In genomic region chr7:50208335-50208982, GRCh38 we compare ENCODE assay signal across 20 cellular contexts.
DNase-seq lines count a peak whose midpoint lies in the region; ATAC-seq, FAIRE-seq and TF ChIP-seq lines count a peak whose summit lies in the region.
"Had no signal": no experiment of that assay in that cellular context is flagged by ENCODE, and none has a peak within 500 bp of the region (broad histone marks: within the 10 kb centered on the region; RNA-seq: fewer than 3 reads in every experiment).

No MANE protein-coding gene starts in this region.

- H4K20me1 ChIP-seq in BLaER1 = no peaks in the 10 kb centered on the region

- H3K4me3 ChIP-seq in BLaER1 = no peak overlapping the region
- H3K4me3 ChIP-seq: gastrocnemius medialis, MG63, upper lobe of right lung had no signal

- H3K36me3 Mint-ChIP-seq in CD14-positive monocyte (no peaks in the 10 kb centered on the region), WTC11 (no peaks in the 10 kb centered on the region)
- no peaks in the 10 kb centered on the region for H3K36me3 Mint-ChIP-seq in dendritic cell treated with granulocyte-macrophage colony-stimulating factor and Interleukin-4, amounts not matched to agents 40 ng/mL and 50 ng/mL, for 4 days (ENCODE audit: low read depth)

- H3K4me1 Mint-ChIP-seq in CD14-positive monocyte (peaks cover 69% of the 10 kb centered on the region), WTC11 (peaks cover 12% of the 10 kb centered on the region)
- H3K4me1 Mint-ChIP-seq in dendritic cell treated with granulocyte-macrophage colony-stimulating factor and Interleukin-4, amounts not matched to agents 40 ng/mL and 50 ng/mL, for 4 days (ENCODE audit: low read depth) = peaks cover 76% of the 10 kb centered on the region

- H3K27me3 Mint-ChIP-seq in CD14-positive monocyte (ENCODE audit: low read depth in 3 of 3) (peaks cover 0 to 9% (median 0%) of the 10 kb centered on the region in 3 donors), WTC11 (ENCODE audit: low read depth) (no peaks in the 10 kb centered on the region)
- no peaks in the 10 kb centered on the region for H3K27me3 Mint-ChIP-seq in dendritic cell treated with granulocyte-macrophage colony-stimulating factor and Interleukin-4, amounts not matched to agents 40 ng/mL and 50 ng/mL, for 4 days

- DNase-seq in CD14-positive monocyte (ENCODE audit: low spot score) (no peak), WTC11 (ENCODE audit: low spot score) (no peak), D721Med (ENCODE audit: insufficient read length, low spot score) (no peak), NCI-H146 (lab: John Stamatoyannopoulos, UW) (no peak), GM19240 (ENCODE audit: insufficient read length, low spot score) (no peak)
- DNase-seq: C1 segment of cervical spinal cord; gastrocnemius medialis; MG63; NCI-H2081; NCI-H524 treated with DMSO at 0.1 percent for 48 hours; OCI-M1; stimulated activated naive CD4-positive, alpha-beta T cell had no signal

- TF ChIP-seq CTCF in CD14-positive monocyte (IDR thresholded peaks at IDR 0.05) = no peak
- TF ChIP-seq CTCF in WTC11 (IDR thresholded peaks at IDR 0.05) = no peak
- no peak for TF ChIP-seq CTCF in D721Med (IDR thresholded peaks at IDR 0.05; ENCODE audit: insufficient read depth, missing control alignments)

- peaks cover 96% of the 10 kb centered on the region for H3K4me1 ChIP-seq in BLaER1
- H3K4me1 ChIP-seq: gastrocnemius medialis, upper lobe of right lung had no signal

- H3K4me2 ChIP-seq in BLaER1 = peak overlapping the region; percentile 72; the same call in 1 of the 2 replicates

- ATAC-seq in WTC11 (no peak), HG02852 (IDR thresholded peaks at IDR 0.05; ENCODE audit: unreplicated experiment) (no peak)
- ATAC-seq: gastrocnemius medialis, HCT116 had no signal

- no peak overlapping the region for H3K9ac ChIP-seq in BLaER1

- H3K9me3 Mint-ChIP-seq in CD14-positive monocyte (no peaks in the 10 kb centered on the region), WTC11 (no peaks in the 10 kb centered on the region)
- no peaks in the 10 kb centered on the region for H3K9me3 Mint-ChIP-seq in dendritic cell treated with granulocyte-macrophage colony-stimulating factor and Interleukin-4, amounts not matched to agents 40 ng/mL and 50 ng/mL, for 4 days

- peak overlapping the region; percentile 84 to 94 (median 92) for H3K27ac Mint-ChIP-seq in CD14-positive monocyte
- no peak overlapping the region for H3K27ac Mint-ChIP-seq in WTC11
- H3K27ac Mint-ChIP-seq in dendritic cell treated with granulocyte-macrophage colony-stimulating factor and Interleukin-4, amounts not matched to agents 40 ng/mL and 50 ng/mL, for 4 days = peak overlapping the region; percentile 71

- H3K27me3 ChIP-seq in BLaER1 = no peaks in the 10 kb centered on the region
- H3K27me3 ChIP-seq: gastrocnemius medialis, MG63, upper lobe of right lung had no signal

- no peaks in the 10 kb centered on the region for H3K9me3 ChIP-seq in BLaER1
- H3K9me3 ChIP-seq: gastrocnemius medialis, MG63, upper lobe of right lung had no signal

- H3K27ac ChIP-seq in BLaER1 = peak overlapping the region; percentile 69; the same call in 1 of the 2 replicates
- H3K27ac ChIP-seq: epithelial cell of prostate, gastrocnemius medialis, upper lobe of right lung had no signal

- no peaks in the 10 kb centered on the region for H3K36me3 ChIP-seq in BLaER1
- H3K36me3 ChIP-seq: gastrocnemius medialis, MG63, upper lobe of right lung had no signal

- no peak for FAIRE-seq in D721Med (lab: Jason Lieb, UNC)
- FAIRE-seq: colon, TTC549 had no signal

- CTCF ChIA-PET in WTC11 (lab: Charles Lee) = interaction anchor here (1.2 kb wide), 1 partner anchor 116 kb away, joined by 4 read pairs; no protein-coding TSS in a partner anchor

- intact Hi-C loops in CD14-positive monocyte (cut with micrococcal nuclease) = loop anchor here (5.0 kb wide), 2 partner anchors 99 to 109 kb away; no protein-coding TSS in a partner anchor
- intact Hi-C loops in dendritic cell treated with granulocyte-macrophage colony-stimulating factor and Interleukin-4, amounts not matched to agents 40 ng/mL and 50 ng/mL, for 4 days (cut with micrococcal nuclease) = no loop called here

- POLR2A ChIA-PET in WTC11 (lab: Charles Lee) = no interaction called here

- no peak overlapping the region for H3K4me3 Mint-ChIP-seq in CD14-positive monocyte
- no peak overlapping the region for H3K4me3 Mint-ChIP-seq in WTC11
- H3K4me3 Mint-ChIP-seq in dendritic cell treated with granulocyte-macrophage colony-stimulating factor and Interleukin-4, amounts not matched to agents 40 ng/mL and 50 ng/mL, for 4 days = no peak overlapping the region

TF ChIP-seq in WTC11, 78 proteins besides CTCF, POLR2A, EP300 and RAD21:
- TF ChIP-seq ZNF532 (CRISPR knock-in tag; IDR thresholded peaks at IDR 0.05; ENCODE audit: borderline replicate concordance) = no peak
- TF ChIP-seq ZNF512 (CRISPR knock-in tag; IDR thresholded peaks at IDR 0.05; ENCODE audit: borderline replicate concordance) = 0 out of 2 replicates have a peak, but pooled peaks have one; percentile 80
